In the genomic region with DNA sequence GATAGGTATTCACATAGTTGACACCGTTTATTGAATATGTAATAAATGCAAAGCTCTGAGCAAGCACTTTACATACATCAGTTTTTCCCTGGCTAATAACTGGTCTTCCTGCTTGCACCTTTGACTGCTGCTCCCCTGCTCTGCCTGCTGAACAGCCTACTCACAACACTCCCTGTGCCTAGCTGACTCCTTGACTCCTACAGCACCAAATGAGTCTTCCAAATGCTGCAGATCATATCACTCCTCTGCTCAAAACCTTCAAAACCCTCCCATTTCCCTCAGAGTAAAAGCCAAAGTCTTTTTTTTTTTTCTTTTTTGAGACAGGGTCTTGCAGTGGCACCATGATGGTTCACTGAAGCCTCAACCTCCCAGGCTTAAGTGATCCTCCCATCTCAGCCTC, we compare ENCODE assay signal across 9 cellular contexts. TPM values are rescaled to one million over a fixed set of nuclear protein-coding genes. Genes with fewer than 3 reads are reported as not detected.
"Had no signal": no experiment of that assay in that cellular context is flagged by ENCODE, and none has a peak within 500 bp of the region (broad histone marks: within the 10 kb centered on the region; RNA-seq: fewer than 3 reads in every experiment).

No MANE protein-coding gene starts in this region.

- DNase-seq: IMR-90, KBM-7, KG1 had no signal

- H3K27ac Mint-ChIP-seq: IgD-negative memory B cell had no signal

- H3K27ac ChIP-seq: HL-60 had no signal

- ATAC-seq: HepG2, K562 had no signal

- FAIRE-seq: HepG2, K562 had no signal

- H3K4me3 Mint-ChIP-seq: IgD-negative memory B cell had no signal

- H3K4me1 Mint-ChIP-seq: IgD-negative memory B cell had no signal

- H3K4me3 ChIP-seq: K562 had no signal

RNA-seq across cellular contexts. Expression of gene EFCAB3, which starts 18.5 kb away (rescaled TPM):
- total RNA-seq: HepG2, HT-29, HT1080, IMR-90, K562 had no signal
